In the genomic region with DNA sequence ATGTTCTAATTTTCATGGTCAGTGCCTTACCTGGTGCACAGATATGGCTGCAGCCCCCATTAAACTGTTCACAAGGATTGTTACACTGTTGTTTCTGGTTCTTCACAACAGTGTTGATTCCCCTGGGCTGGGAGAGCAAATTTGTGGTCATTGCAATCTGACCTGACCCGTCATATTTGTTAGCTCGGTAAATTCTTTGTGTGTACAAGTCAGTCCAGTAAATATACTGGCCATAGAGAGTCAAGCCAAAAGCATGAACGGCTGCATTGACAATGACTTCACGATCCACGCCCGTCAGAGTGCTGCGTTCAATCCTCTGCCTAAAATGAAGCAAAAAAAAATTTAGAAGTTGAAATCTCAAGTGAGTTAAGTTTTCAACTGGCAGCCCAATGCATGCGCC, we compare ENCODE assay signal across 14 cellular contexts.
DNase-seq lines count a peak whose midpoint lies in the region; ATAC-seq and TF ChIP-seq lines count a peak whose summit lies in the region.
"Had no signal": no experiment of that assay in that cellular context is flagged by ENCODE, and none has a peak within 500 bp of the region (broad histone marks: within the 10 kb centered on the region; RNA-seq: fewer than 3 reads in every experiment).

No MANE protein-coding gene starts in this region.

- no peaks in the 10 kb centered on the region for H3K9me3 ChIP-seq in breast epithelium

- intact Hi-C loops in breast epithelium (cut with DNase I; ENCODE audit: low total_unique reads), result no loop called here

- TF ChIP-seq POLR2A in breast epithelium (IDR thresholded peaks at IDR 0.05), result no peak

- ATAC-seq in left lobe of liver, result peak; percentile 46
- ATAC-seq: HCT116 had no signal

- no peak for TF ChIP-seq CTCF in breast epithelium (IDR thresholded peaks at IDR 0.05)

- H3K36me3 ChIP-seq in breast epithelium, result no peaks in the 10 kb centered on the region

- peak; percentile 14 to 82 for DNase-seq in T47D (ENCODE audit: low read depth in 1 of 2, low spot score in 1 of 2)
- no peak for DNase-seq in breast epithelium (ENCODE audit: low spot score in 2 of 2)
- peak; percentile 50 for DNase-seq in NCI-H748 (lab: John Stamatoyannopoulos, UW; ENCODE audit: unreplicated experiment)
- DNase-seq in left lobe of liver (ENCODE audit: low spot score), result no peak
- no peak for DNase-seq in iPS-NIHi11 (ENCODE audit: low spot score)
- DNase-seq in stimulated activated CD4-positive, alpha-beta T cell treated with anti-CD3 and anti-CD28 coated beads, Interleukin-4, amount 100 ng/mL, for 1 hour, result no peak
- DNase-seq in GOT3 (lab: John Stamatoyannopoulos, UW), result no peak
- DNase-seq: 8988T; C1 segment of cervical spinal cord; CD4-positive, alpha-beta T cell; COR-L47; DMS153; GF-D8 had no signal

- in situ Hi-C loops in T47D (cut with HindIII; ENCODE audit: low pct_unique_long_range_greater_than_20kb, low sequenced_read_pairs), result no loop called here

- no peak overlapping the region for H3K27ac ChIP-seq in breast epithelium

- H3K4me1 ChIP-seq in breast epithelium, result no peaks in the 10 kb centered on the region

- no peaks in the 10 kb centered on the region for H3K27me3 ChIP-seq in breast epithelium

- no peak overlapping the region for H3K4me3 ChIP-seq in breast epithelium

Comparison
In these comparisons a context has a peak if more than half of its experiments do, and no peak if none do; other contexts are left out.
1. DNase-seq: peak in T47D (2 of 2) and NCI-H748 (single experiment); none in breast epithelium (0 of 2), left lobe of liver (single experiment), iPS-NIHi11 (single experiment), stimulated activated CD4-positive, alpha-beta T cell treated with anti-CD3 and anti-CD28 coated beads, Interleukin-4, amount 100 ng/mL, for 1 hour (single experiment) and GOT3 (single experiment).